Comparison of ENCODE assay signal across 8 cellular contexts in genomic region chr12:57487597-57488396, GRCh38. TPM values are rescaled to one million over a fixed set of nuclear protein-coding genes. Genes with fewer than 3 reads are reported as not detected.
A peak's percentile ranks its signal among the peaks of the same experiment; 100 is the strongest.
DNase-seq lines count a peak whose midpoint lies in the region; ATAC-seq and TF ChIP-seq lines count a peak whose summit lies in the region.

Gene MARS1 (plus strand): TSS chr12:57488068. CDS start chr12:57488091, 23 bp downstream.

- peak; percentile 89 for DNase-seq in NCI-H1092 (lab: John Stamatoyannopoulos, UW)
- DNase-seq in glomerular endothelial cell (ENCODE audit: extremely low read depth, low read depth, low spot score), result peak; percentile 72
- peak; percentile 92 for DNase-seq in occipital lobe (lab: John Stamatoyannopoulos, UW)

- H3K4me1 Mint-ChIP-seq in activated naive CD4-positive, alpha-beta T cell treated with anti-CD3 and anti-CD28 coated beads, Interleukin-2, amount 50 U/mL, for 24 hours, result peaks cover 42% of the 10 kb centered on the region

- ATAC-seq in HG02610 (IDR thresholded peaks at IDR 0.05; ENCODE audit: unreplicated experiment), result peak; percentile 97
- peak; percentile 97 for ATAC-seq in SK-N-SH treated with all-trans-retinoic acid at 6 μM for 48 hours

- peak within 1 kb of the TSS; percentile 99 for H3K4me3 Mint-ChIP-seq in activated naive CD4-positive, alpha-beta T cell treated with anti-CD3 and anti-CD28 coated beads, Interleukin-2, amount 50 U/mL, for 24 hours

- H3K27me3 Mint-ChIP-seq in activated naive CD4-positive, alpha-beta T cell treated with anti-CD3 and anti-CD28 coated beads, Interleukin-2, amount 50 U/mL, for 24 hours, result no peaks in the 10 kb centered on the region

- H3K36me3 Mint-ChIP-seq in activated naive CD4-positive, alpha-beta T cell treated with anti-CD3 and anti-CD28 coated beads, Interleukin-2, amount 50 U/mL, for 24 hours, result peaks cover 25% of the 10 kb centered on the region

- H3K9me3 Mint-ChIP-seq in activated naive CD4-positive, alpha-beta T cell treated with anti-CD3 and anti-CD28 coated beads, Interleukin-2, amount 50 U/mL, for 24 hours, result no peaks in the 10 kb centered on the region

- H3K27ac ChIP-seq in temporal lobe (ENCODE audit: low read depth, low read length), result peak within 1 kb of the TSS; percentile 19

- H3K27ac Mint-ChIP-seq in activated naive CD4-positive, alpha-beta T cell treated with anti-CD3 and anti-CD28 coated beads, Interleukin-2, amount 50 U/mL, for 24 hours, result peak within 1 kb of the TSS; percentile 96

- TF ChIP-seq POLR2A in GM10847 (IDR thresholded peaks at IDR 0.05; ENCODE audit: extremely low read depth, insufficient read length), result peak; percentile 69

TF ChIP-seq in SK-N-SH treated with all-trans-retinoic acid at 6 μM for 48 hours, 23 proteins besides CTCF, POLR2A, EP300 and RAD21:
- TF ChIP-seq POU6F1 (CRISPR knock-in tag; IDR thresholded peaks at IDR 0.05; ENCODE audit: borderline replicate concordance, low read depth) (no peak), ESRRG (CRISPR knock-in tag; IDR thresholded peaks at IDR 0.05) (no peak), TOX (CRISPR knock-in tag; IDR thresholded peaks at IDR 0.05; ENCODE audit: borderline replicate concordance) (no peak), SNAI2 (CRISPR knock-in tag; IDR thresholded peaks at IDR 0.05) (no peak), CREB5 (CRISPR knock-in tag; IDR thresholded peaks at IDR 0.05; ENCODE audit: low read depth) (no peak), OSR1 (CRISPR knock-in tag; IDR thresholded peaks at IDR 0.05) (no peak), PPARA (CRISPR knock-in tag; IDR thresholded peaks at IDR 0.05; ENCODE audit: borderline replicate concordance) (no peak), ZNF70 (CRISPR knock-in tag; IDR thresholded peaks at IDR 0.05) (no peak), CSDC2 (CRISPR knock-in tag; IDR thresholded peaks at IDR 0.05) (no peak), PATZ1 (CRISPR knock-in tag; IDR thresholded peaks at IDR 0.05; ENCODE audit: borderline replicate concordance) (no peak), BACH2 (CRISPR knock-in tag; IDR thresholded peaks at IDR 0.05; ENCODE audit: borderline replicate concordance) (no peak), ISL1 (CRISPR knock-in tag; IDR thresholded peaks at IDR 0.05) (no peak), ZC3H10 (CRISPR knock-in tag; IDR thresholded peaks at IDR 0.05) (no peak), ZNF8 (CRISPR knock-in tag; IDR thresholded peaks at IDR 0.05) (no peak), ZFP3 (CRISPR knock-in tag; IDR thresholded peaks at IDR 0.05) (no peak), RARB (CRISPR knock-in tag; IDR thresholded peaks at IDR 0.05) (no peak), ZNF565 (CRISPR knock-in tag; conservative IDR thresholded peaks at IDR 0.05; ENCODE audit: low read depth) (no peak), TCF4 (CRISPR knock-in tag; IDR thresholded peaks at IDR 0.05; ENCODE audit: borderline replicate concordance) (no peak), TSHZ2 (CRISPR knock-in tag; IDR thresholded peaks at IDR 0.05) (no peak)

RNA-seq across cellular contexts. Expression of gene MARS1, which starts in this region (rescaled TPM):
- total RNA-seq in glomerular endothelial cell (83.9 and 199 TPM in 2 replicates), occipital lobe (65.2 TPM), temporal lobe (64.9 TPM)

Comparison
In these comparisons a context has a peak if more than half of its experiments do, and no peak if none do; other contexts are left out.
1. Peak in every context shown above with its lines: DNase-seq, ATAC-seq and H3K27ac ChIP-seq.